1 cellular context compared by ENCODE assay signal in the genomic region with DNA sequence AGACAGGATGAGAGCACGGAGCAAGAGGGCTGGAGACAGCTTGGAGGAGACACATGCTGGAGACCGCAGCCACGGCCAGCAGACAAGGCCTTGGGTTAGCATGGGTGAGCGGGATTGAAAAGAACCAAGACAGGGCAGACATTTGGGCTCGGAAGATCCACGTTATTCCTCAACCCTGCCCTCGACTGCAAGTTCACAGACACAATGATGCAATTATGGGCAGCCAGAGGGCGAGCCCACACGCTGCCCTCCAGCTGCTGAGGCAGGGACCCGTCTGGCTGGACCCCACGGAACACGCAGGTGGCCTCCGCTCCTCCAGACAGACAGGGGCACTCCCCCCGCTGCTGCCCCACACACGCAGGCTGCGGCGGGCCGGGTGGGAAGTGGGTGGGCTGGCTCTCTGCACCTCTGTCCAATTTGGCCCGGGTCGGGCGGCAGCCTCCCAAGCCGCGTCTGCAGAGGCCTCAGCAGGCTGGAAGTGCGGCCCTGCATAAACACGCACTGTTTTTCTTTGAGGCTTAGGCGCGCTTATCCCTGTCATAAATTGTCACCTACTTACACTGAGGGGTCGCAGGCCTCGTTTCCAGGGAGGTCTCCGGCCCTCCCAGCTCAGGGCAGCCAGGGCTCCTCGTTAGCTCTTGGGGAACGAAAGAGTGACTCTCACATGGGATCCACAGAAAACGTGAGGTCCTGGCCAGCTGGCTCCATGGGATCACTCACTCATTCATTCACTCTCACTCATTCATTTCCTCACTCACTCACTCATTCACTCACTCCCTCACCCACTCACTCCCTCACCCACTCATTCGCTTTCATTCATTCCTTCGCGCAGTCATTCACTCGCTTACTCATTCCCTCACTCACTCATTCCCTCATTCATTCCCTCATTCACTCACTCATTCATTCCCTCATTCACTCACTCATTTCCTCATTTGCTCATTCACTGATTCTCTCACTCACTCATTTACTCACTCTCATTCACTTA.
TF ChIP-seq lines count a peak whose summit lies in the region.

No MANE protein-coding gene starts in this region.

TF ChIP-seq in HEK293, 187 proteins besides CTCF, POLR2A, EP300 and RAD21 (continued from another document):
- TF ChIP-seq, protein P1, sequence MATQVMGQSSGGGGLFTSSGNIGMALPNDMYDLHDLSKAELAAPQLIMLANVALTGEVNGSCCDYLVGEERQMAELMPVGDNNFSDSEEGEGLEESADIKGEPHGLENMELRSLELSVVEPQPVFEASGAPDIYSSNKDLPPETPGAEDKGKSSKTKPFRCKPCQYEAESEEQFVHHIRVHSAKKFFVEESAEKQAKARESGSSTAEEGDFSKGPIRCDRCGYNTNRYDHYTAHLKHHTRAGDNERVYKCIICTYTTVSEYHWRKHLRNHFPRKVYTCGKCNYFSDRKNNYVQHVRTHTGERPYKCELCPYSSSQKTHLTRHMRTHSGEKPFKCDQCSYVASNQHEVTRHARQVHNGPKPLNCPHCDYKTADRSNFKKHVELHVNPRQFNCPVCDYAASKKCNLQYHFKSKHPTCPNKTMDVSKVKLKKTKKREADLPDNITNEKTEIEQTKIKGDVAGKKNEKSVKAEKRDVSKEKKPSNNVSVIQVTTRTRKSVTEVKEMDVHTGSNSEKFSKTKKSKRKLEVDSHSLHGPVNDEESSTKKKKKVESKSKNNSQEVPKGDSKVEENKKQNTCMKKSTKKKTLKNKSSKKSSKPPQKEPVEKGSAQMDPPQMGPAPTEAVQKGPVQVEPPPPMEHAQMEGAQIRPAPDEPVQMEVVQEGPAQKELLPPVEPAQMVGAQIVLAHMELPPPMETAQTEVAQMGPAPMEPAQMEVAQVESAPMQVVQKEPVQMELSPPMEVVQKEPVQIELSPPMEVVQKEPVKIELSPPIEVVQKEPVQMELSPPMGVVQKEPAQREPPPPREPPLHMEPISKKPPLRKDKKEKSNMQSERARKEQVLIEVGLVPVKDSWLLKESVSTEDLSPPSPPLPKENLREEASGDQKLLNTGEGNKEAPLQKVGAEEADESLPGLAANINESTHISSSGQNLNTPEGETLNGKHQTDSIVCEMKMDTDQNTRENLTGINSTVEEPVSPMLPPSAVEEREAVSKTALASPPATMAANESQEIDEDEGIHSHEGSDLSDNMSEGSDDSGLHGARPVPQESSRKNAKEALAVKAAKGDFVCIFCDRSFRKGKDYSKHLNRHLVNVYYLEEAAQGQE (tag by site-specific recombination; IDR thresholded peaks at IDR 0.05) = no peak
- TF ChIP-seq ZNF114 (tag by site-specific recombination; IDR thresholded peaks at IDR 0.05) (no peak), ZNF24 (tag by site-specific recombination; IDR thresholded peaks at IDR 0.05) (peak; percentile 76), OVOL3 (tag by site-specific recombination; IDR thresholded peaks at IDR 0.05) (no peak), PRDM1 (tag by site-specific recombination; IDR thresholded peaks at IDR 0.05) (peak; percentile 94), ZNF701 (tag by site-specific recombination; IDR thresholded peaks at IDR 0.05) (no peak), ZNF529 (tag by site-specific recombination; IDR thresholded peaks at IDR 0.05; ENCODE audit: insufficient replicate concordance) (no peak), ZFHX2 (tag by site-specific recombination; conservative IDR thresholded peaks at IDR 0.05) (peak; percentile 52; the same call in 1 of the 2 replicates), ZNF366 (tag by site-specific recombination; conservative IDR thresholded peaks at IDR 0.05) (0 out of 2 replicates have a peak, but pooled peaks have one; percentile 7), HOXD13 (CRISPR knock-in tag; IDR thresholded peaks at IDR 0.05; ENCODE audit: borderline replicate concordance) (no peak), ZNF626 (tag by site-specific recombination; IDR thresholded peaks at IDR 0.05) (no peak), KLF8 (tag by site-specific recombination; IDR thresholded peaks at IDR 0.05) (no peak), ZNF837 (tag by site-specific recombination; IDR thresholded peaks at IDR 0.05) (no peak), ZNF48 (tag by site-specific recombination; IDR thresholded peaks at IDR 0.05) (no peak)
- TF ChIP-seq, protein P2, sequence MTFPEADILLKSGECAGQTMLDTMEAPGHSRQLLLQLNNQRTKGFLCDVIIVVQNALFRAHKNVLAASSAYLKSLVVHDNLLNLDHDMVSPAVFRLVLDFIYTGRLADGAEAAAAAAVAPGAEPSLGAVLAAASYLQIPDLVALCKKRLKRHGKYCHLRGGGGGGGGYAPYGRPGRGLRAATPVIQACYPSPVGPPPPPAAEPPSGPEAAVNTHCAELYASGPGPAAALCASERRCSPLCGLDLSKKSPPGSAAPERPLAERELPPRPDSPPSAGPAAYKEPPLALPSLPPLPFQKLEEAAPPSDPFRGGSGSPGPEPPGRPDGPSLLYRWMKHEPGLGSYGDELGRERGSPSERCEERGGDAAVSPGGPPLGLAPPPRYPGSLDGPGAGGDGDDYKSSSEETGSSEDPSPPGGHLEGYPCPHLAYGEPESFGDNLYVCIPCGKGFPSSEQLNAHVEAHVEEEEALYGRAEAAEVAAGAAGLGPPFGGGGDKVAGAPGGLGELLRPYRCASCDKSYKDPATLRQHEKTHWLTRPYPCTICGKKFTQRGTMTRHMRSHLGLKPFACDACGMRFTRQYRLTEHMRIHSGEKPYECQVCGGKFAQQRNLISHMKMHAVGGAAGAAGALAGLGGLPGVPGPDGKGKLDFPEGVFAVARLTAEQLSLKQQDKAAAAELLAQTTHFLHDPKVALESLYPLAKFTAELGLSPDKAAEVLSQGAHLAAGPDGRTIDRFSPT (tag by site-specific recombination; IDR thresholded peaks at IDR 0.05) = no peak
- TF ChIP-seq, protein P3, sequence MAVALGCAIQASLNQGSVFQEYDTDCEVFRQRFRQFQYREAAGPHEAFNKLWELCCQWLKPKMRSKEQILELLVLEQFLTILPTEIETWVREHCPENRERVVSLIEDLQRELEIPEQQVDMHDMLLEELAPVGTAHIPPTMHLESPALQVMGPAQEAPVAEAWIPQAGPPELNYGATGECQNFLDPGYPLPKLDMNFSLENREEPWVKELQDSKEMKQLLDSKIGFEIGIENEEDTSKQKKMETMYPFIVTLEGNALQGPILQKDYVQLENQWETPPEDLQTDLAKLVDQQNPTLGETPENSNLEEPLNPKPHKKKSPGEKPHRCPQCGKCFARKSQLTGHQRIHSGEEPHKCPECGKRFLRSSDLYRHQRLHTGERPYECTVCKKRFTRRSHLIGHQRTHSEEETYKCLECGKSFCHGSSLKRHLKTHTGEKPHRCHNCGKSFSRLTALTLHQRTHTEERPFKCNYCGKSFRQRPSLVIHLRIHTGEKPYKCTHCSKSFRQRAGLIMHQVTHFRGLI (tag by site-specific recombination; IDR thresholded peaks at IDR 0.05) = no peak
- TF ChIP-seq, protein P4, sequence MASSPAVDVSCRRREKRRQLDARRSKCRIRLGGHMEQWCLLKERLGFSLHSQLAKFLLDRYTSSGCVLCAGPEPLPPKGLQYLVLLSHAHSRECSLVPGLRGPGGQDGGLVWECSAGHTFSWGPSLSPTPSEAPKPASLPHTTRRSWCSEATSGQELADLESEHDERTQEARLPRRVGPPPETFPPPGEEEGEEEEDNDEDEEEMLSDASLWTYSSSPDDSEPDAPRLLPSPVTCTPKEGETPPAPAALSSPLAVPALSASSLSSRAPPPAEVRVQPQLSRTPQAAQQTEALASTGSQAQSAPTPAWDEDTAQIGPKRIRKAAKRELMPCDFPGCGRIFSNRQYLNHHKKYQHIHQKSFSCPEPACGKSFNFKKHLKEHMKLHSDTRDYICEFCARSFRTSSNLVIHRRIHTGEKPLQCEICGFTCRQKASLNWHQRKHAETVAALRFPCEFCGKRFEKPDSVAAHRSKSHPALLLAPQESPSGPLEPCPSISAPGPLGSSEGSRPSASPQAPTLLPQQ (tag by site-specific recombination; IDR thresholded peaks at IDR 0.05) = no peak
